1 cellular context compared by ENCODE assay signal in genomic region chr5:112976432-112977309, GRCh38.
TF ChIP-seq lines count a peak whose summit lies in the region.

TSS of gene DCP2 (plus strand) at chr5:112976798. CDS start at chr5:112976934, 136 bp downstream.

TF ChIP-seq in K562, 482 proteins besides CTCF, POLR2A, EP300 and RAD21 (continued from another document and continues in another):
- TF ChIP-seq RAD51 (IDR thresholded peaks at IDR 0.05; ENCODE audit: borderline replicate concordance, low read depth) (no peak), RBM17 (IDR thresholded peaks at IDR 0.05; ENCODE audit: borderline replicate concordance, low read depth, low read length) (no peak), CREBBP (IDR thresholded peaks at IDR 0.05; ENCODE audit: low read depth, low read length) (no peak), SFPQ (IDR thresholded peaks at IDR 0.05; ENCODE audit: low read depth, low read length) (no peak), HDAC3 (IDR thresholded peaks at IDR 0.05; ENCODE audit: borderline replicate concordance, partially characterized antibody) (no peak), CBX2 (IDR thresholded peaks at IDR 0.05; ENCODE audit: insufficient read depth, low read length, poor library complexity, severe bottlenecking) (no peak), JUND (IDR thresholded peaks at IDR 0.05; ENCODE audit: borderline replicate concordance, low read depth, low read length) (no peak; the same call in 1 of the 2 replicates), JUND (tag; IDR thresholded peaks at IDR 0.05; ENCODE audit: borderline replicate concordance, low read depth, low read length) (0 out of 3 replicates have a peak, but pooled peaks have one; percentile 14), KDM2B (CRISPR knock-in tag; IDR thresholded peaks at IDR 0.05) (no peak), FIP1L1 (IDR thresholded peaks at IDR 0.05; ENCODE audit: low read depth, low read length, poor library complexity, severe bottlenecking) (peak; percentile 56), ILF3 (IDR thresholded peaks at IDR 0.05; ENCODE audit: borderline replicate concordance) (no peak), POLR2B (IDR thresholded peaks at IDR 0.05; ENCODE audit: low read depth, partially characterized antibody) (peak; percentile 92), PPARD (CRISPR knock-in tag; IDR thresholded peaks at IDR 0.05) (no peak), SMAD2 (IDR thresholded peaks at IDR 0.05; ENCODE audit: low read depth, low read length) (no peak), TAL1 (IDR thresholded peaks at IDR 0.05) (no peak), GTF2E2 (tag; IDR thresholded peaks at IDR 0.05) (no peak), HNRNPK (IDR thresholded peaks at IDR 0.05; ENCODE audit: low read depth, low read length, poor library complexity, severe bottlenecking) (no peak), ZNF830 (CRISPR knock-in tag; IDR thresholded peaks at IDR 0.05) (no peak), DDX20 (tag; IDR thresholded peaks at IDR 0.05; ENCODE audit: low read depth) (no peak), KAT8 (IDR thresholded peaks at IDR 0.05; ENCODE audit: low read depth) (no peak), ZNF124 (CRISPR knock-in tag; IDR thresholded peaks at IDR 0.05) (no peak), SMARCA4 (IDR thresholded peaks at IDR 0.05) (peak; percentile 53; the same call in 1 of the 2 replicates), CBX1 (IDR thresholded peaks at IDR 0.05; ENCODE audit: low read depth) (0 out of 2 replicates have a peak, but pooled peaks have one; percentile 27), ZBTB34 (CRISPR knock-in tag; IDR thresholded peaks at IDR 0.05) (no peak), BMI1 (IDR thresholded peaks at IDR 0.05; ENCODE audit: low read length) (no peak), ZNF175 (CRISPR knock-in tag; IDR thresholded peaks at IDR 0.05; ENCODE audit: low read depth) (no peak), ZNF644 (tag; IDR thresholded peaks at IDR 0.05; ENCODE audit: low read depth) (no peak), ZNF449 (CRISPR knock-in tag; IDR thresholded peaks at IDR 0.05) (no peak), MYC (IDR thresholded peaks at IDR 0.05; ENCODE audit: low read depth, low read length) (peak; percentile 56; the same call in 1 of the 2 replicates), MYC (CRISPR knock-in tag; IDR thresholded peaks at IDR 0.05; ENCODE audit: borderline replicate concordance, low read depth) (no peak), TAF1 (IDR thresholded peaks at IDR 0.05; ENCODE audit: control insufficient read depth, extremely low read depth, insufficient read depth, low read length, severe bottlenecking) (peak; percentile 94), ZBED1 (IDR thresholded peaks at IDR 0.05) (no peak), FOXK2 (conservative IDR thresholded peaks at IDR 0.05 in 1 of 2, IDR thresholded peaks at IDR 0.05 in 1 of 2; ENCODE audit: low read depth in 2 of 2) (peak; percentile 85 to 88), HNRNPL (IDR thresholded peaks at IDR 0.05; ENCODE audit: low read depth, low read length) (no peak), ZNF232 (CRISPR knock-in tag; IDR thresholded peaks at IDR 0.05) (no peak), RNF2 (IDR thresholded peaks at IDR 0.05) (no peak), TRIM28 (IDR thresholded peaks at IDR 0.05) (0 out of 2 replicates have a peak, but pooled peaks have one; percentile 26), ZNF217 (CRISPR knock-in tag; IDR thresholded peaks at IDR 0.05) (no peak), NONO (IDR thresholded peaks at IDR 0.05; ENCODE audit: low read depth in 2 of 2, low read length in 1 of 2) (0 out of 4 replicates have a peak, but pooled peaks of 1 of the 2 experiments have one; percentile 74), KDM5B (IDR thresholded peaks at IDR 0.05; ENCODE audit: insufficient replicate concordance, low read depth, low read length) (peak; percentile 88), KDM4B (IDR thresholded peaks at IDR 0.05; ENCODE audit: borderline replicate concordance in 2 of 2, low read depth in 1 of 2) (peak in 1 of 2 experiments; percentile 61; a peak in 1 of 4 replicates), CHAMP1 (IDR thresholded peaks at IDR 0.05) (no peak; the same call in 1 of the 2 replicates), TCF7 (IDR thresholded peaks at IDR 0.05; ENCODE audit: borderline replicate concordance) (no peak)
- TF ChIP-seq, protein P1, sequence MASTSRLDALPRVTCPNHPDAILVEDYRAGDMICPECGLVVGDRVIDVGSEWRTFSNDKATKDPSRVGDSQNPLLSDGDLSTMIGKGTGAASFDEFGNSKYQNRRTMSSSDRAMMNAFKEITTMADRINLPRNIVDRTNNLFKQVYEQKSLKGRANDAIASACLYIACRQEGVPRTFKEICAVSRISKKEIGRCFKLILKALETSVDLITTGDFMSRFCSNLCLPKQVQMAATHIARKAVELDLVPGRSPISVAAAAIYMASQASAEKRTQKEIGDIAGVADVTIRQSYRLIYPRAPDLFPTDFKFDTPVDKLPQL (IDR thresholded peaks at IDR 0.05; ENCODE audit: extremely low read depth, insufficient read length), result no peak
- TF ChIP-seq, protein P2, sequence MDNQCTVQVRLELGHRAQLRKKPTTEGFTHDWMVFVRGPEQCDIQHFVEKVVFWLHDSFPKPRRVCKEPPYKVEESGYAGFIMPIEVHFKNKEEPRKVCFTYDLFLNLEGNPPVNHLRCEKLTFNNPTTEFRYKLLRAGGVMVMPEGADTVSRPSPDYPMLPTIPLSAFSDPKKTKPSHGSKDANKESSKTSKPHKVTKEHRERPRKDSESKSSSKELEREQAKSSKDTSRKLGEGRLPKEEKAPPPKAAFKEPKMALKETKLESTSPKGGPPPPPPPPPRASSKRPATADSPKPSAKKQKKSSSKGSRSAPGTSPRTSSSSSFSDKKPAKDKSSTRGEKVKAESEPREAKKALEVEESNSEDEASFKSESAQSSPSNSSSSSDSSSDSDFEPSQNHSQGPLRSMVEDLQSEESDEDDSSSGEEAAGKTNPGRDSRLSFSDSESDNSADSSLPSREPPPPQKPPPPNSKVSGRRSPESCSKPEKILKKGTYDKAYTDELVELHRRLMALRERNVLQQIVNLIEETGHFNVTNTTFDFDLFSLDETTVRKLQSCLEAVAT (IDR thresholded peaks at IDR 0.05), result peak; percentile 90 to 92; a peak in 3 of 4 replicates
- TF ChIP-seq, protein P3, sequence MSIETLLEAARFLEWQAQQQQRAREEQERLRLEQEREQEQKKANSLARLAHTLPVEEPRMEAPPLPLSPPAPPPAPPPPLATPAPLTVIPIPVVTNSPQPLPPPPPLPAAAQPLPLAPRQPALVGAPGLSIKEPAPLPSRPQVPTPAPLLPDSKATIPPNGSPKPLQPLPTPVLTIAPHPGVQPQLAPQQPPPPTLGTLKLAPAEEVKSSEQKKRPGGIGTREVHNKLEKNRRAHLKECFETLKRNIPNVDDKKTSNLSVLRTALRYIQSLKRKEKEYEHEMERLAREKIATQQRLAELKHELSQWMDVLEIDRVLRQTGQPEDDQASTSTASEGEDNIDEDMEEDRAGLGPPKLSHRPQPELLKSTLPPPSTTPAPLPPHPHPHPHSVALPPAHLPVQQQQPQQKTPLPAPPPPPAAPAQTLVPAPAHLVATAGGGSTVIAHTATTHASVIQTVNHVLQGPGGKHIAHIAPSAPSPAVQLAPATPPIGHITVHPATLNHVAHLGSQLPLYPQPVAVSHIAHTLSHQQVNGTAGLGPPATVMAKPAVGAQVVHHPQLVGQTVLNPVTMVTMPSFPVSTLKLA (conservative IDR thresholded peaks at IDR 0.05), result peak in 1 of 2 experiments; percentile 51; a peak in 2 of 4 replicates
- TF ChIP-seq, protein P4, sequence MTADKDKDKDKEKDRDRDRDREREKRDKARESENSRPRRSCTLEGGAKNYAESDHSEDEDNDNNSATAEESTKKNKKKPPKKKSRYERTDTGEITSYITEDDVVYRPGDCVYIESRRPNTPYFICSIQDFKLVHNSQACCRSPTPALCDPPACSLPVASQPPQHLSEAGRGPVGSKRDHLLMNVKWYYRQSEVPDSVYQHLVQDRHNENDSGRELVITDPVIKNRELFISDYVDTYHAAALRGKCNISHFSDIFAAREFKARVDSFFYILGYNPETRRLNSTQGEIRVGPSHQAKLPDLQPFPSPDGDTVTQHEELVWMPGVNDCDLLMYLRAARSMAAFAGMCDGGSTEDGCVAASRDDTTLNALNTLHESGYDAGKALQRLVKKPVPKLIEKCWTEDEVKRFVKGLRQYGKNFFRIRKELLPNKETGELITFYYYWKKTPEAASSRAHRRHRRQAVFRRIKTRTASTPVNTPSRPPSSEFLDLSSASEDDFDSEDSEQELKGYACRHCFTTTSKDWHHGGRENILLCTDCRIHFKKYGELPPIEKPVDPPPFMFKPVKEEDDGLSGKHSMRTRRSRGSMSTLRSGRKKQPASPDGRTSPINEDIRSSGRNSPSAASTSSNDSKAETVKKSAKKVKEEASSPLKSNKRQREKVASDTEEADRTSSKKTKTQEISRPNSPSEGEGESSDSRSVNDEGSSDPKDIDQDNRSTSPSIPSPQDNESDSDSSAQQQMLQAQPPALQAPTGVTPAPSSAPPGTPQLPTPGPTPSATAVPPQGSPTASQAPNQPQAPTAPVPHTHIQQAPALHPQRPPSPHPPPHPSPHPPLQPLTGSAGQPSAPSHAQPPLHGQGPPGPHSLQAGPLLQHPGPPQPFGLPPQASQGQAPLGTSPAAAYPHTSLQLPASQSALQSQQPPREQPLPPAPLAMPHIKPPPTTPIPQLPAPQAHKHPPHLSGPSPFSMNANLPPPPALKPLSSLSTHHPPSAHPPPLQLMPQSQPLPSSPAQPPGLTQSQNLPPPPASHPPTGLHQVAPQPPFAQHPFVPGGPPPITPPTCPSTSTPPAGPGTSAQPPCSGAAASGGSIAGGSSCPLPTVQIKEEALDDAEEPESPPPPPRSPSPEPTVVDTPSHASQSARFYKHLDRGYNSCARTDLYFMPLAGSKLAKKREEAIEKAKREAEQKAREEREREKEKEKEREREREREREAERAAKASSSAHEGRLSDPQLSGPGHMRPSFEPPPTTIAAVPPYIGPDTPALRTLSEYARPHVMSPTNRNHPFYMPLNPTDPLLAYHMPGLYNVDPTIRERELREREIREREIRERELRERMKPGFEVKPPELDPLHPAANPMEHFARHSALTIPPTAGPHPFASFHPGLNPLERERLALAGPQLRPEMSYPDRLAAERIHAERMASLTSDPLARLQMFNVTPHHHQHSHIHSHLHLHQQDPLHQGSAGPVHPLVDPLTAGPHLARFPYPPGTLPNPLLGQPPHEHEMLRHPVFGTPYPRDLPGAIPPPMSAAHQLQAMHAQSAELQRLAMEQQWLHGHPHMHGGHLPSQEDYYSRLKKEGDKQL (CRISPR knock-in tag; IDR thresholded peaks at IDR 0.05; ENCODE audit: borderline replicate concordance), result no peak
- TF ChIP-seq, protein P5, sequence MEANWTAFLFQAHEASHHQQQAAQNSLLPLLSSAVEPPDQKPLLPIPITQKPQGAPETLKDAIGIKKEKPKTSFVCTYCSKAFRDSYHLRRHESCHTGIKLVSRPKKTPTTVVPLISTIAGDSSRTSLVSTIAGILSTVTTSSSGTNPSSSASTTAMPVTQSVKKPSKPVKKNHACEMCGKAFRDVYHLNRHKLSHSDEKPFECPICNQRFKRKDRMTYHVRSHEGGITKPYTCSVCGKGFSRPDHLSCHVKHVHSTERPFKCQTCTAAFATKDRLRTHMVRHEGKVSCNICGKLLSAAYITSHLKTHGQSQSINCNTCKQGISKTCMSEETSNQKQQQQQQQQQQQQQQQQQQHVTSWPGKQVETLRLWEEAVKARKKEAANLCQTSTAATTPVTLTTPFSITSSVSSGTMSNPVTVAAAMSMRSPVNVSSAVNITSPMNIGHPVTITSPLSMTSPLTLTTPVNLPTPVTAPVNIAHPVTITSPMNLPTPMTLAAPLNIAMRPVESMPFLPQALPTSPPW (CRISPR knock-in tag; IDR thresholded peaks at IDR 0.05), result no peak; the same call in 1 of the 2 replicates
